33 cellular contexts compared by ENCODE assay signal in genomic region chr1:51355382-51355781, GRCh38. TPM values are rescaled to one million over a fixed set of nuclear protein-coding genes. Genes with fewer than 3 reads are reported as not detected.
"Had no signal": no experiment of that assay in that cellular context is flagged by ENCODE, and none has a peak within 500 bp of the region (broad histone marks: within the 10 kb centered on the region; RNA-seq: fewer than 3 reads in every experiment).

No MANE protein-coding gene starts in this region.

- ATAC-seq: activated CD8-positive, alpha-beta T cell treated with anti-CD3 and anti-CD28 coated beads for 36 hours; activated naive CD4-positive, alpha-beta T cell treated with anti-CD3 and anti-CD28 coated beads, Interleukin-2, amount 50 U/mL, for 72 hours; activated T-cell treated with anti-CD3 and anti-CD28 coated beads, Interleukin-2, amount 50 U/mL, for 4 hours; activated T-cell treated with anti-CD3 and anti-CD28 coated beads, Interleukin-2, amount 50 U/mL, for 72 hours; activated T-helper 17 cell treated with anti-CD3 and anti-CD28 coated beads, Interleukin-2, amount 50 U/mL, for 72 hours; body of pancreas had no signal

- H3K4me3 ChIP-seq: adrenal gland, body of pancreas, breast epithelium had no signal

- DNase-seq: activated B cell treated with CpG ODN at 0.5 μM for 24 hours; activated CD4-positive, alpha-beta memory T cell treated with anti-CD3 and anti-CD28 coated beads for 36 hours; activated CD4-positive, alpha-beta T cell treated with anti-CD3 and anti-CD28 coated beads for 4 hours; activated CD4-positive, alpha-beta T cell treated with anti-CD3 and anti-CD28 coated beads, Interleukin-2, amount 10 ng/mL, durations not matched to agents 24 days and 14 days; activated CD4-positive, alpha-beta T cell treated with anti-CD3 and anti-CD28 coated beads, Interleukin-2, amount 50 U/mL, for 1 hour; activated CD4-positive, alpha-beta T cell treated with anti-CD3 and anti-CD28 coated beads, Interleukin-2, amount 50 U/mL, for 4 hours; activated CD4-positive, CD25-positive, alpha-beta regulatory T cell treated with anti-CD3 and anti-CD28 coated beads, Interleukin-2, amount 50 U/mL, for 72 hours; activated CD8-positive, alpha-beta memory T cell treated with anti-CD3 and anti-CD28 coated beads, Interleukin-2, amount 50 U/mL, for 4 hours; activated CD8-positive, alpha-beta T cell treated with anti-CD3 and anti-CD28 coated beads for 36 hours; activated effector memory CD4-positive, alpha-beta T cell treated with anti-CD3 and anti-CD28 coated beads, Interleukin-2, amount 50 U/mL, for 16 hours; activated gamma-delta T cell treated with Interleukin-2 at 50 U/mL for 16 hours; activated naive CD4-positive, alpha-beta T cell; activated naive CD4-positive, alpha-beta T cell treated with anti-CD3 and anti-CD28 coated beads for 36 hours; activated naive CD4-positive, alpha-beta T cell treated with anti-CD3 and anti-CD28 coated beads, Interleukin-2, amount 50 U/mL, for 16 hours; activated naive CD8-positive, alpha-beta T cell treated with anti-CD3 and anti-CD28 coated beads for 36 hours; activated T-cell treated with anti-CD3 and anti-CD28 coated beads for 4 hours; activated T-cell treated with anti-CD3 and anti-CD28 coated beads, Interleukin-2, amount 50 U/mL, for 1 hour; activated T-cell treated with anti-CD3 and anti-CD28 coated beads, Interleukin-2, amount 50 U/mL, for 4 hours; activated T-cell treated with anti-CD3 and anti-CD28 coated beads, Interleukin-2, amount 50 U/mL, for 72 hours; adrenal gland; amniotic stem cell; aorta; body of pancreas; brain microvascular endothelial cell; central memory CD4-positive, alpha-beta T cell; T-helper 2 cell; T-helper 9 cell had no signal

- H3K27ac ChIP-seq: adrenal gland, body of pancreas, brain microvascular endothelial cell, breast epithelium, VCaP had no signal

- H3K4me1 ChIP-seq: breast epithelium had no signal

- FAIRE-seq: astrocyte had no signal

- H3K27me3 ChIP-seq: adrenal gland, body of pancreas, brain microvascular endothelial cell, breast epithelium had no signal

- H3K9me3 ChIP-seq: adrenal gland, body of pancreas, breast epithelium had no signal

RNA-seq across cellular contexts. Expression of gene TTC39A, which starts 25.0 kb away (rescaled TPM):
- total RNA-seq: activated naive CD4-positive, alpha-beta T cell treated with anti-CD3 and anti-CD28 coated beads for 36 hours; activated naive CD8-positive, alpha-beta T cell treated with anti-CD3 and anti-CD28 coated beads for 36 hours; activated T-helper 1 cell treated with anti-CD3 and anti-CD28 coated beads, Interleukin-12 subunit alpha, Interleukin-12 subunit beta, Interleukin-2, Interleukin-4 antibody, amounts not matched to agents 30 ng/mL and 10 ng/mL and 1 ng/mL, durations not matched to agents 14 hours and 24 hours and 36 hours had no signal
